ENCODE assay signal across 1 cellular context in the genomic region with DNA sequence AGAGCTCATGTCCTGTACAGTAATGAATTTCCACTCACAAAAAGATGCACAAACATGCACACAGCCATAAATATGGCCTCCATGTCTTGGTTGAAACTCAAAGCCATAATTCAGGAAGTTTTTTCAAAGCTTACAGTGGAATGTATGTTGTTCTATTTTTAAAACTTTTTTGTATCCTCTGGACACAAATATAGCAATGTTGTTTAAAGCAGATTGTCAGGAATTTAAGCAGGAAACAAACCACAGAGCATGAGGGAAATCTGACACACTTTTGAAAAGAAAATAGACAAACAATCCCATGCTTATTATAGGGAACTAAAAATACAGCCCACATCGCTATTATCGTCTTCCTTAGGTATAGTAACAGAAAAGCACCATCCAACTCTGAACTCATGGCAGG.
TF ChIP-seq lines count a peak whose summit lies in the region.

No MANE protein-coding gene starts in this region.

TF ChIP-seq in HepG2, 621 proteins besides CTCF, POLR2A, EP300 and RAD21:
- TF ChIP-seq, protein P1, sequence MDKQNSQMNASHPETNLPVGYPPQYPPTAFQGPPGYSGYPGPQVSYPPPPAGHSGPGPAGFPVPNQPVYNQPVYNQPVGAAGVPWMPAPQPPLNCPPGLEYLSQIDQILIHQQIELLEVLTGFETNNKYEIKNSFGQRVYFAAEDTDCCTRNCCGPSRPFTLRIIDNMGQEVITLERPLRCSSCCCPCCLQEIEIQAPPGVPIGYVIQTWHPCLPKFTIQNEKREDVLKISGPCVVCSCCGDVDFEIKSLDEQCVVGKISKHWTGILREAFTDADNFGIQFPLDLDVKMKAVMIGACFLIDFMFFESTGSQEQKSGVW (CRISPR knock-in tag; IDR thresholded peaks at IDR 0.05; ENCODE audit: borderline replicate concordance): no peak
- TF ChIP-seq, protein P2, sequence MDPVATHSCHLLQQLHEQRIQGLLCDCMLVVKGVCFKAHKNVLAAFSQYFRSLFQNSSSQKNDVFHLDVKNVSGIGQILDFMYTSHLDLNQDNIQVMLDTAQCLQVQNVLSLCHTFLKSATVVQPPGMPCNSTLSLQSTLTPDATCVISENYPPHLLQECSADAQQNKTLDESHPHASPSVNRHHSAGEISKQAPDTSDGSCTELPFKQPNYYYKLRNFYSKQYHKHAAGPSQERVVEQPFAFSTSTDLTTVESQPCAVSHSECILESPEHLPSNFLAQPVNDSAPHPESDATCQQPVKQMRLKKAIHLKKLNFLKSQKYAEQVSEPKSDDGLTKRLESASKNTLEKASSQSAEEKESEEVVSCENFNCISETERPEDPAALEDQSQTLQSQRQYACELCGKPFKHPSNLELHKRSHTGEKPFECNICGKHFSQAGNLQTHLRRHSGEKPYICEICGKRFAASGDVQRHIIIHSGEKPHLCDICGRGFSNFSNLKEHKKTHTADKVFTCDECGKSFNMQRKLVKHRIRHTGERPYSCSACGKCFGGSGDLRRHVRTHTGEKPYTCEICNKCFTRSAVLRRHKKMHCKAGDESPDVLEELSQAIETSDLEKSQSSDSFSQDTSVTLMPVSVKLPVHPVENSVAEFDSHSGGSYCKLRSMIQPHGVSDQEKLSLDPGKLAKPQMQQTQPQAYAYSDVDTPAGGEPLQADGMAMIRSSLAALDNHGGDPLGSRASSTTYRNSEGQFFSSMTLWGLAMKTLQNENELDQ (CRISPR knock-in tag; IDR thresholded peaks at IDR 0.05; ENCODE audit: borderline replicate concordance): no peak
- no peak for TF ChIP-seq ZNF326 (CRISPR knock-in tag; IDR thresholded peaks at IDR 0.05; ENCODE audit: borderline replicate concordance)
- no peak for TF ChIP-seq GATAD2A (CRISPR knock-in tag; IDR thresholded peaks at IDR 0.05)
- TF ChIP-seq, protein P3, sequence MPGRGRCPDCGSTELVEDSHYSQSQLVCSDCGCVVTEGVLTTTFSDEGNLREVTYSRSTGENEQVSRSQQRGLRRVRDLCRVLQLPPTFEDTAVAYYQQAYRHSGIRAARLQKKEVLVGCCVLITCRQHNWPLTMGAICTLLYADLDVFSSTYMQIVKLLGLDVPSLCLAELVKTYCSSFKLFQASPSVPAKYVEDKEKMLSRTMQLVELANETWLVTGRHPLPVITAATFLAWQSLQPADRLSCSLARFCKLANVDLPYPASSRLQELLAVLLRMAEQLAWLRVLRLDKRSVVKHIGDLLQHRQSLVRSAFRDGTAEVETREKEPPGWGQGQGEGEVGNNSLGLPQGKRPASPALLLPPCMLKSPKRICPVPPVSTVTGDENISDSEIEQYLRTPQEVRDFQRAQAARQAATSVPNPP (CRISPR knock-in tag; IDR thresholded peaks at IDR 0.05): no peak
